ENCODE assay signal across 1 cellular context in genomic region chr19:10808937-10809655, GRCh38.
TF ChIP-seq lines count a peak whose summit lies in the region.

No MANE protein-coding gene starts in this region.

TF ChIP-seq in K562, 482 proteins besides CTCF, POLR2A, EP300 and RAD21 (continued from another document):
- TF ChIP-seq PBX2 (CRISPR knock-in tag; IDR thresholded peaks at IDR 0.05; ENCODE audit: low read depth) (no peak), PBX2 (tag; conservative IDR thresholded peaks at IDR 0.05; ENCODE audit: low read depth) (peak; percentile 24; the same call in 1 of the 2 replicates), ATF3 (IDR thresholded peaks at IDR 0.05) (0 out of 2 replicates have a peak, but pooled peaks have one; percentile 20), ATF3 (CRISPR knock-in tag; conservative IDR thresholded peaks at IDR 0.05) (no peak), HNRNPH1 (optimal IDR thresholded peaks at IDR 0.05; ENCODE audit: low read depth, low read length) (no peak), FOSL1 (tag; conservative IDR thresholded peaks at IDR 0.05) (peak; percentile 67), TCF3 (CRISPR knock-in tag; IDR thresholded peaks at IDR 0.05) (peak; percentile 12; the same call in 1 of the 2 replicates)
- TF ChIP-seq, protein P1, sequence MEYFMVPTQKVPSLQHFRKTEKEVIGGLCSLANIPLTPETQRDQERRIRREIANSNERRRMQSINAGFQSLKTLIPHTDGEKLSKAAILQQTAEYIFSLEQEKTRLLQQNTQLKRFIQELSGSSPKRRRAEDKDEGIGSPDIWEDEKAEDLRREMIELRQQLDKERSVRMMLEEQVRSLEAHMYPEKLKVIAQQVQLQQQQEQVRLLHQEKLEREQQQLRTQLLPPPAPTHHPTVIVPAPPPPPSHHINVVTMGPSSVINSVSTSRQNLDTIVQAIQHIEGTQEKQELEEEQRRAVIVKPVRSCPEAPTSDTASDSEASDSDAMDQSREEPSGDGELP (CRISPR knock-in tag; IDR thresholded peaks at IDR 0.05; ENCODE audit: borderline replicate concordance): peak; percentile 81
- TF ChIP-seq, protein P2, sequence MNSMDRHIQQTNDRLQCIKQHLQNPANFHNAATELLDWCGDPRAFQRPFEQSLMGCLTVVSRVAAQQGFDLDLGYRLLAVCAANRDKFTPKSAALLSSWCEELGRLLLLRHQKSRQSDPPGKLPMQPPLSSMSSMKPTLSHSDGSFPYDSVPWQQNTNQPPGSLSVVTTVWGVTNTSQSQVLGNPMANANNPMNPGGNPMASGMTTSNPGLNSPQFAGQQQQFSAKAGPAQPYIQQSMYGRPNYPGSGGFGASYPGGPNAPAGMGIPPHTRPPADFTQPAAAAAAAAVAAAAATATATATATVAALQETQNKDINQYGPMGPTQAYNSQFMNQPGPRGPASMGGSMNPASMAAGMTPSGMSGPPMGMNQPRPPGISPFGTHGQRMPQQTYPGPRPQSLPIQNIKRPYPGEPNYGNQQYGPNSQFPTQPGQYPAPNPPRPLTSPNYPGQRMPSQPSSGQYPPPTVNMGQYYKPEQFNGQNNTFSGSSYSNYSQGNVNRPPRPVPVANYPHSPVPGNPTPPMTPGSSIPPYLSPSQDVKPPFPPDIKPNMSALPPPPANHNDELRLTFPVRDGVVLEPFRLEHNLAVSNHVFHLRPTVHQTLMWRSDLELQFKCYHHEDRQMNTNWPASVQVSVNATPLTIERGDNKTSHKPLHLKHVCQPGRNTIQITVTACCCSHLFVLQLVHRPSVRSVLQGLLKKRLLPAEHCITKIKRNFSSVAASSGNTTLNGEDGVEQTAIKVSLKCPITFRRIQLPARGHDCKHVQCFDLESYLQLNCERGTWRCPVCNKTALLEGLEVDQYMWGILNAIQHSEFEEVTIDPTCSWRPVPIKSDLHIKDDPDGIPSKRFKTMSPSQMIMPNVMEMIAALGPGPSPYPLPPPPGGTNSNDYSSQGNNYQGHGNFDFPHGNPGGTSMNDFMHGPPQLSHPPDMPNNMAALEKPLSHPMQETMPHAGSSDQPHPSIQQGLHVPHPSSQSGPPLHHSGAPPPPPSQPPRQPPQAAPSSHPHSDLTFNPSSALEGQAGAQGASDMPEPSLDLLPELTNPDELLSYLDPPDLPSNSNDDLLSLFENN (IDR thresholded peaks at IDR 0.05; ENCODE audit: low read depth in 2 of 2, low read length in 2 of 2): peak in 1 of 2 experiments; percentile 66; a peak in 2 of 4 replicates
- TF ChIP-seq, protein P3, sequence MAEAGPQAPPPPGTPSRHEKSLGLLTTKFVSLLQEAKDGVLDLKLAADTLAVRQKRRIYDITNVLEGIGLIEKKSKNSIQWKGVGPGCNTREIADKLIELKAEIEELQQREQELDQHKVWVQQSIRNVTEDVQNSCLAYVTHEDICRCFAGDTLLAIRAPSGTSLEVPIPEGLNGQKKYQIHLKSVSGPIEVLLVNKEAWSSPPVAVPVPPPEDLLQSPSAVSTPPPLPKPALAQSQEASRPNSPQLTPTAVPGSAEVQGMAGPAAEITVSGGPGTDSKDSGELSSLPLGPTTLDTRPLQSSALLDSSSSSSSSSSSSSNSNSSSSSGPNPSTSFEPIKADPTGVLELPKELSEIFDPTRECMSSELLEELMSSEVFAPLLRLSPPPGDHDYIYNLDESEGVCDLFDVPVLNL (CRISPR knock-in tag; IDR thresholded peaks at IDR 0.05; ENCODE audit: low read depth): no peak
- TF ChIP-seq, protein P4, sequence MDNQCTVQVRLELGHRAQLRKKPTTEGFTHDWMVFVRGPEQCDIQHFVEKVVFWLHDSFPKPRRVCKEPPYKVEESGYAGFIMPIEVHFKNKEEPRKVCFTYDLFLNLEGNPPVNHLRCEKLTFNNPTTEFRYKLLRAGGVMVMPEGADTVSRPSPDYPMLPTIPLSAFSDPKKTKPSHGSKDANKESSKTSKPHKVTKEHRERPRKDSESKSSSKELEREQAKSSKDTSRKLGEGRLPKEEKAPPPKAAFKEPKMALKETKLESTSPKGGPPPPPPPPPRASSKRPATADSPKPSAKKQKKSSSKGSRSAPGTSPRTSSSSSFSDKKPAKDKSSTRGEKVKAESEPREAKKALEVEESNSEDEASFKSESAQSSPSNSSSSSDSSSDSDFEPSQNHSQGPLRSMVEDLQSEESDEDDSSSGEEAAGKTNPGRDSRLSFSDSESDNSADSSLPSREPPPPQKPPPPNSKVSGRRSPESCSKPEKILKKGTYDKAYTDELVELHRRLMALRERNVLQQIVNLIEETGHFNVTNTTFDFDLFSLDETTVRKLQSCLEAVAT (IDR thresholded peaks at IDR 0.05): peak in 1 of 2 experiments; percentile 99; a peak in 2 of 4 replicates
- TF ChIP-seq, protein P5, sequence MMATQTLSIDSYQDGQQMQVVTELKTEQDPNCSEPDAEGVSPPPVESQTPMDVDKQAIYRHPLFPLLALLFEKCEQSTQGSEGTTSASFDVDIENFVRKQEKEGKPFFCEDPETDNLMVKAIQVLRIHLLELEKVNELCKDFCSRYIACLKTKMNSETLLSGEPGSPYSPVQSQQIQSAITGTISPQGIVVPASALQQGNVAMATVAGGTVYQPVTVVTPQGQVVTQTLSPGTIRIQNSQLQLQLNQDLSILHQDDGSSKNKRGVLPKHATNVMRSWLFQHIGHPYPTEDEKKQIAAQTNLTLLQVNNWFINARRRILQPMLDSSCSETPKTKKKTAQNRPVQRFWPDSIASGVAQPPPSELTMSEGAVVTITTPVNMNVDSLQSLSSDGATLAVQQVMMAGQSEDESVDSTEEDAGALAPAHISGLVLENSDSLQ (IDR thresholded peaks at IDR 0.05): peak; percentile 43
